ENCODE assay signal across 22 cellular contexts in genomic region chr18:1475867-1476266, GRCh38.
"Had no signal": no experiment of that assay in that cellular context is flagged by ENCODE, and none has a peak within 500 bp of the region (broad histone marks: within the 10 kb centered on the region; RNA-seq: fewer than 3 reads in every experiment).

No MANE protein-coding gene starts in this region.

- H3K27ac ChIP-seq: colonic mucosa, epithelial cell of prostate, foreskin keratinocyte, gastroesophageal sphincter, heart left ventricle, hepatocyte, left lung, lower lobe of right lung had no signal

- H3K36me3 ChIP-seq: colonic mucosa, gastroesophageal sphincter, heart left ventricle, left lung, lower lobe of right lung had no signal

- H3K4me1 ChIP-seq: colonic mucosa, foreskin keratinocyte, gastroesophageal sphincter, heart left ventricle, left lung, lower lobe of right lung had no signal

- H3K9me3 ChIP-seq: colonic mucosa, gastroesophageal sphincter, heart left ventricle, left lung, lower lobe of right lung had no signal

- FAIRE-seq: endometrium, keratinocyte had no signal

- DNase-seq: colonic mucosa; cortex of kidney; effector CD8-positive, alpha-beta T cell; effector memory CD8-positive, alpha-beta T cell; endodermal cell; erythroblast; foreskin keratinocyte; heart left ventricle; hypothalamus; left cardiac atrium; left lung; left ventricle myocardium superior; lower lobe of right lung; mesendoderm; midbrain; naive thymus-derived CD4-positive, alpha-beta T cell had no signal

- ATAC-seq: effector memory CD8-positive, alpha-beta T cell; esophagus mucosa; foreskin keratinocyte; gastroesophageal sphincter; heart left ventricle; left cardiac atrium; left lung; left ventricle myocardium superior; lower lobe of right lung; naive thymus-derived CD4-positive, alpha-beta T cell had no signal

- H3K27me3 ChIP-seq: colonic mucosa, foreskin keratinocyte, gastroesophageal sphincter, heart left ventricle, hepatocyte, left lung had no signal

- H3K79me2 ChIP-seq: hepatocyte had no signal

- H3K4me3 ChIP-seq: colonic mucosa, gastroesophageal sphincter, heart left ventricle, hepatocyte, left lung, lower lobe of right lung had no signal

- H3K4me2 ChIP-seq: hepatocyte had no signal

- H2AFZ ChIP-seq: hepatocyte had no signal
